1 cellular context compared by ENCODE assay signal in genomic region chr4:78347527-78347926, GRCh38.
TF ChIP-seq lines count a peak whose summit lies in the region.

No MANE protein-coding gene starts in this region.

TF ChIP-seq in HEK293, 187 proteins besides CTCF, POLR2A, EP300 and RAD21 (continued from another document):
- TF ChIP-seq PRDM10 (tag by site-specific recombination; IDR thresholded peaks at IDR 0.05), result no peak
- no peak for TF ChIP-seq ZNF114 (tag by site-specific recombination; IDR thresholded peaks at IDR 0.05)
